In genomic region chr1:12150456-12151200, GRCh38 we compare ENCODE assay signal across 10 cellular contexts. TPM values are rescaled to one million over a fixed set of nuclear protein-coding genes. Genes with fewer than 3 reads are reported as not detected.
DNase-seq lines count a peak whose midpoint lies in the region; ATAC-seq, FAIRE-seq and TF ChIP-seq lines count a peak whose summit lies in the region.
"Had no signal": no experiment of that assay in that cellular context is flagged by ENCODE, and none has a peak within 500 bp of the region (broad histone marks: within the 10 kb centered on the region; RNA-seq: fewer than 3 reads in every experiment).

No MANE protein-coding gene starts in this region.

- intact Hi-C loops in OCI-LY7 (cut with micrococcal nuclease; ENCODE audit: unreplicated experiment) = loop anchor here (5.0 kb wide), 1 partner anchor 108 kb away; no protein-coding TSS in a partner anchor

- ATAC-seq in effector memory CD8-positive, alpha-beta T cell (replicated peaks) = peak; percentile 72
- ATAC-seq in HG03045 (IDR thresholded peaks at IDR 0.05; ENCODE audit: unreplicated experiment) = no peak
- ATAC-seq in GM18520 (IDR thresholded peaks at IDR 0.05; ENCODE audit: unreplicated experiment) = no peak

- no peak for TF ChIP-seq CTCF in OCI-LY7 (conservative IDR thresholded peaks at IDR 0.05; ENCODE audit: low read length)

- peak overlapping the region; percentile 79 for H2AFZ ChIP-seq in OCI-LY7 (ENCODE audit: low read length)

- 63 to 72% (median 67%) methylated on average over 9 of the region's 9 CpGs for WGBS in small intestine, 3 donors

- H3K9me2 ChIP-seq in OCI-LY7 (ENCODE audit: insufficient read depth, low read length) = no peaks in the 10 kb centered on the region

- FAIRE-seq in GM18507 (lab: Jason Lieb, UNC) (peak; percentile 76), small intestine (lab: Jason Lieb, UNC) (no peak)

- no peaks in the 10 kb centered on the region for H3K27me3 Mint-ChIP-seq in effector memory CD8-positive, alpha-beta T cell

- H3K79me2 ChIP-seq in OCI-LY7 (ENCODE audit: insufficient read depth, low read depth, low read length) = no peaks in the 10 kb centered on the region

- no TSS peak for BruUV-seq in OCI-LY7 (replicated peaks; lab: Mats Ljungman, UMichigan)

- peak overlapping the region; percentile 85 for H3K27ac ChIP-seq in OCI-LY7 (ENCODE audit: low read depth, low read length, poor library complexity, severe bottlenecking)
- peak overlapping the region; percentile 85 to 88 for H3K27ac ChIP-seq in small intestine (ENCODE audit: low read depth in 1 of 2, low read length in 1 of 2)
- H3K27ac ChIP-seq: ascending aorta had no signal

- H4K20me1 ChIP-seq in OCI-LY7 (ENCODE audit: insufficient read depth, low read length) = no peaks in the 10 kb centered on the region

- H3K4me2 ChIP-seq in OCI-LY7 (ENCODE audit: low read length) = peak overlapping the region; percentile 59

- H3K27me3 ChIP-seq in small intestine (ENCODE audit: control insufficient read depth in 2 of 2, insufficient read depth in 2 of 2, low read length in 2 of 2) (no peaks in the 10 kb centered on the region), H7 (ENCODE audit: control insufficient read depth, insufficient read depth, low read length) (no peaks in the 10 kb centered on the region; the same call in 1 of the 2 replicates)
- H3K27me3 ChIP-seq: ascending aorta had no signal

- peaks cover 73 to 74% of the 10 kb centered on the region in 2 donors for H3K4me1 Mint-ChIP-seq in effector memory CD8-positive, alpha-beta T cell (ENCODE audit: low read depth in 2 of 2)

- H3K9me3 ChIP-seq in OCI-LY7 (ENCODE audit: low read length) (no peaks in the 10 kb centered on the region), small intestine (ENCODE audit: control insufficient read depth, low read depth) (no peaks in the 10 kb centered on the region)

- H3K4me1 ChIP-seq in OCI-LY7 (ENCODE audit: insufficient read depth, low read length, poor library complexity, severe bottlenecking) = peaks cover 60% of the 10 kb centered on the region
- peaks cover 4 to 11% of the 10 kb centered on the region in 2 donors for H3K4me1 ChIP-seq in small intestine (ENCODE audit: control insufficient read depth in 2 of 2, insufficient read depth in 1 of 2, low read depth in 1 of 2, low read length in 1 of 2)

- H3K4me3 Mint-ChIP-seq in effector memory CD8-positive, alpha-beta T cell = peak overlapping the region; percentile 69 to 74

- peaks cover 7% of the 10 kb centered on the region for H3K36me3 Mint-ChIP-seq in effector memory CD8-positive, alpha-beta T cell (ENCODE audit: insufficient read depth)

- H3K36me3 ChIP-seq in OCI-LY7 (ENCODE audit: insufficient read depth, low read length) (no peaks in the 10 kb centered on the region), small intestine (ENCODE audit: control insufficient read depth in 2 of 2, insufficient read depth in 2 of 2, low read length in 2 of 2) (no peaks in the 10 kb centered on the region), H7 (replicated peaks; ENCODE audit: control insufficient read depth, insufficient read depth, low read length) (no peaks in the 10 kb centered on the region)
- H3K36me3 ChIP-seq: ascending aorta had no signal

- peaks cover 0 to 6% of the 10 kb centered on the region in 2 donors for H3K9me3 Mint-ChIP-seq in effector memory CD8-positive, alpha-beta T cell

- CTCF ChIA-PET in OCI-LY7 (lab: Charles Lee; ENCODE audit: unreplicated experiment) = no interaction called here

- H3K4me3 ChIP-seq in OCI-LY7 (ENCODE audit: low read depth, low read length, poor library complexity, severe bottlenecking) (peak overlapping the region; percentile 14), small intestine (ENCODE audit: low read depth in 1 of 2, low read length in 2 of 2) (no peak overlapping the region), H7 (ENCODE audit: insufficient read depth, low read depth, low read length) (no peak overlapping the region)
- H3K4me3 ChIP-seq: ascending aorta had no signal

- DNase-seq in GM18507 (ENCODE audit: extremely low spot score, insufficient read length, low read depth) (no peak), OCI-LY7 (ENCODE audit: low spot score) (peak; percentile 61), small intestine (peak; percentile 45), NCI-H1694 treated with DMSO at 0.1 percent for 48 hours (lab: John Stamatoyannopoulos, UW) (no peak), H7 (no peak)
- DNase-seq in effector memory CD8-positive, alpha-beta T cell = peak in 2 of 3 experiments; percentile 28 to 35
- DNase-seq: foreskin fibroblast had no signal

- POLR2A ChIA-PET in OCI-LY7 (lab: Charles Lee) = interaction anchor here (1.0 to 3.6 kb wide), 3 partner anchors 11 to 42 kb away, joined by 4 to 25 read pairs (median 22); no protein-coding TSS in a partner anchor

- peak overlapping the region; percentile 94 to 95 for H3K27ac Mint-ChIP-seq in effector memory CD8-positive, alpha-beta T cell

RNA-seq across cellular contexts. Expression of gene TNFRSF1B, which starts 16.2 kb away (rescaled TPM):
- total RNA-seq in OCI-LY7 (2014; rRNA removed; shearing (Covaris generic)) = not detected in 2 replicates
- total RNA-seq in OCI-LY7 (2022) = not detected in 2 replicates
- 10 to 100 TPM; 17.2 to 30.4 (median 20.0) TPM for polyA plus RNA-seq in small intestine
- total RNA-seq in H7 (2014; rRNA removed; shearing (Covaris generic)) = 1.3 and 2.4 TPM in 2 replicates

Comparison
In these comparisons a context has a peak if more than half of its experiments do, and no peak if none do; other contexts are left out.
1. DNase-seq: peak in OCI-LY7 (single experiment), effector memory CD8-positive, alpha-beta T cell (2 of 3) and small intestine (single experiment); none in GM18507 (single experiment), NCI-H1694 treated with DMSO at 0.1 percent for 48 hours (single experiment) and H7 (single experiment).